Comparison of ENCODE assay signal across 1 cellular context in the genomic region with DNA sequence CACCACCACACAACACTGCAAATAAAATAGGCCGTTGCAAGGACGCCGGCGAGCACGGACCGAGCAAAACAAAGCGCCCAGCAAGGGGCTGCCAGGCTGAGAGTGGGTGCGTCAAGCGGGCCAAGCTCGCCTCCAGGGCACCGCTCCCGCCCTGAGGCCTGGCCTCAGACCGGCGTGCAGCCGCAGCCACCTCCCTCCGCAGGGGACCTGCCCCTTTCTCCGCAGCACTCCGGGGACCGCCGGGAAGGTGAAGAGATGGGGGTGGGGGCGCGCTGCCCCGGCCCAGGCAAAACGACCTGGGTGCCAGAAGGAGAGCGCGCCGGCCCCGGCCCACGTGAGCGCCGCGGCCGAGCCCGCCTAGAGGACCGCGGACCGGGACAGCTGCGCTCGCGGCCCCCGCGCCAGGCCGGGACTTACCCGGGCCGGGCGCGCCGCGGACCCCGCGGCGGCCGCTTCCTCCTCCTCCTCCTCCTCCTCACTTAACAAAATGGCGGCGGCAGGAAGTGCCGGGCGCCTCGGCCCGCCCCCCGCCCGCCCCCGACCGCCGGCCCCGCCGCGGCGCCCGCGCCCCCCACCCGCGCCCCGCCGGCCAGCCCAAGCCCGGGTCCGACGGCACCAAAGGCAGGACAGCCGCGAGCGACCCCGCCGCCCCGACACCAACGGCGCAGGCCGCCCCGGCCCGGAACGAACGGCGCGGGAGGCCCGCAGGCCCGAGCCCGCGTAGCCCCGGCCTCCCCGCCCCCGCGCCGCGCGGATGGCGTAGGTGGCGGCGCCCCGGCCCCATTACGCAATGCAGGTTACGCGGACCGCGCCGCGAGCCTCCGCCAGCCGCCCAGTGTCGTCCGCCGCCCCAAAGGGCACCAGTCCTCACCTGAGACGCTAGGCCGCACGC.
A peak's percentile ranks its signal among the peaks of the same experiment; 100 is the strongest.
TF ChIP-seq lines count a peak whose summit lies in the region.

No MANE protein-coding gene starts in this region.

TF ChIP-seq in HEK293, 187 proteins besides CTCF, POLR2A, EP300 and RAD21 (continued from another document and continues in another):
- TF ChIP-seq, protein P1, sequence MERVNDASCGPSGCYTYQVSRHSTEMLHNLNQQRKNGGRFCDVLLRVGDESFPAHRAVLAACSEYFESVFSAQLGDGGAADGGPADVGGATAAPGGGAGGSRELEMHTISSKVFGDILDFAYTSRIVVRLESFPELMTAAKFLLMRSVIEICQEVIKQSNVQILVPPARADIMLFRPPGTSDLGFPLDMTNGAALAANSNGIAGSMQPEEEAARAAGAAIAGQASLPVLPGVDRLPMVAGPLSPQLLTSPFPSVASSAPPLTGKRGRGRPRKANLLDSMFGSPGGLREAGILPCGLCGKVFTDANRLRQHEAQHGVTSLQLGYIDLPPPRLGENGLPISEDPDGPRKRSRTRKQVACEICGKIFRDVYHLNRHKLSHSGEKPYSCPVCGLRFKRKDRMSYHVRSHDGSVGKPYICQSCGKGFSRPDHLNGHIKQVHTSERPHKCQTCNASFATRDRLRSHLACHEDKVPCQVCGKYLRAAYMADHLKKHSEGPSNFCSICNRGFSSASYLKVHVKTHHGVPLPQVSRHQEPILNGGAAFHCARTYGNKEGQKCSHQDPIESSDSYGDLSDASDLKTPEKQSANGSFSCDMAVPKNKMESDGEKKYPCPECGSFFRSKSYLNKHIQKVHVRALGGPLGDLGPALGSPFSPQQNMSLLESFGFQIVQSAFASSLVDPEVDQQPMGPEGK (tag by site-specific recombination; IDR thresholded peaks at IDR 0.05): peak; percentile 53
- TF ChIP-seq ZSCAN16 (tag by site-specific recombination; IDR thresholded peaks at IDR 0.05): no peak
- TF ChIP-seq ZNF555 (tag by site-specific recombination; conservative IDR thresholded peaks at IDR 0.05): no peak
- TF ChIP-seq GLIS1 (tag by site-specific recombination; IDR thresholded peaks at IDR 0.05): no peak; the same call in 1 of the 2 replicates
- no peak for TF ChIP-seq YY2 (tag by site-specific recombination; IDR thresholded peaks at IDR 0.05)
- no peak for TF ChIP-seq ZNF341 (tag by site-specific recombination; IDR thresholded peaks at IDR 0.05; ENCODE audit: low read depth)
- TF ChIP-seq ZNF521 (tag by site-specific recombination; IDR thresholded peaks at IDR 0.05): no peak
- peak; percentile 50 for TF ChIP-seq ZIC2 (tag by site-specific recombination; IDR thresholded peaks at IDR 0.05)
- TF ChIP-seq, protein P2, sequence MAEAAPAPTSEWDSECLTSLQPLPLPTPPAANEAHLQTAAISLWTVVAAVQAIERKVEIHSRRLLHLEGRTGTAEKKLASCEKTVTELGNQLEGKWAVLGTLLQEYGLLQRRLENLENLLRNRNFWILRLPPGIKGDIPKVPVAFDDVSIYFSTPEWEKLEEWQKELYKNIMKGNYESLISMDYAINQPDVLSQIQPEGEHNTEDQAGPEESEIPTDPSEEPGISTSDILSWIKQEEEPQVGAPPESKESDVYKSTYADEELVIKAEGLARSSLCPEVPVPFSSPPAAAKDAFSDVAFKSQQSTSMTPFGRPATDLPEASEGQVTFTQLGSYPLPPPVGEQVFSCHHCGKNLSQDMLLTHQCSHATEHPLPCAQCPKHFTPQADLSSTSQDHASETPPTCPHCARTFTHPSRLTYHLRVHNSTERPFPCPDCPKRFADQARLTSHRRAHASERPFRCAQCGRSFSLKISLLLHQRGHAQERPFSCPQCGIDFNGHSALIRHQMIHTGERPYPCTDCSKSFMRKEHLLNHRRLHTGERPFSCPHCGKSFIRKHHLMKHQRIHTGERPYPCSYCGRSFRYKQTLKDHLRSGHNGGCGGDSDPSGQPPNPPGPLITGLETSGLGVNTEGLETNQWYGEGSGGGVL (tag by site-specific recombination; IDR thresholded peaks at IDR 0.05): peak; percentile 30; the same call in 1 of the 2 replicates
- TF ChIP-seq, protein P3, sequence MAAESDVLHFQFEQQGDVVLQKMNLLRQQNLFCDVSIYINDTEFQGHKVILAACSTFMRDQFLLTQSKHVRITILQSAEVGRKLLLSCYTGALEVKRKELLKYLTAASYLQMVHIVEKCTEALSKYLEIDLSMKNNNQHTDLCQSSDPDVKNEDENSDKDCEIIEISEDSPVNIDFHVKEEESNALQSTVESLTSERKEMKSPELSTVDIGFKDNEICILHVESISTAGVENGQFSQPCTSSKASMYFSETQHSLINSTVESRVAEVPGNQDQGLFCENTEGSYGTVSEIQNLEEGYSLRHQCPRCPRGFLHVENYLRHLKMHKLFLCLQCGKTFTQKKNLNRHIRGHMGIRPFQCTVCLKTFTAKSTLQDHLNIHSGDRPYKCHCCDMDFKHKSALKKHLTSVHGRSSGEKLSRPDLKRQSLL (tag by site-specific recombination; IDR thresholded peaks at IDR 0.05): no peak
- no peak for TF ChIP-seq ZNF626 (tag by site-specific recombination; IDR thresholded peaks at IDR 0.05)
- TF ChIP-seq TRIM28 (IDR thresholded peaks at IDR 0.05; ENCODE audit: borderline replicate concordance, low read length): no peak
- no peak for TF ChIP-seq ZBTB1 (tag by site-specific recombination; IDR thresholded peaks at IDR 0.05)
- TF ChIP-seq, protein P4, sequence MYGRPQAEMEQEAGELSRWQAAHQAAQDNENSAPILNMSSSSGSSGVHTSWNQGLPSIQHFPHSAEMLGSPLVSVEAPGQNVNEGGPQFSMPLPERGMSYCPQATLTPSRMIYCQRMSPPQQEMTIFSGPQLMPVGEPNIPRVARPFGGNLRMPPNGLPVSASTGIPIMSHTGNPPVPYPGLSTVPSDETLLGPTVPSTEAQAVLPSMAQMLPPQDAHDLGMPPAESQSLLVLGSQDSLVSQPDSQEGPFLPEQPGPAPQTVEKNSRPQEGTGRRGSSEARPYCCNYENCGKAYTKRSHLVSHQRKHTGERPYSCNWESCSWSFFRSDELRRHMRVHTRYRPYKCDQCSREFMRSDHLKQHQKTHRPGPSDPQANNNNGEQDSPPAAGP (tag by site-specific recombination; IDR thresholded peaks at IDR 0.05): peak; percentile 41; the same call in 1 of the 2 replicates
- TF ChIP-seq, protein P5, sequence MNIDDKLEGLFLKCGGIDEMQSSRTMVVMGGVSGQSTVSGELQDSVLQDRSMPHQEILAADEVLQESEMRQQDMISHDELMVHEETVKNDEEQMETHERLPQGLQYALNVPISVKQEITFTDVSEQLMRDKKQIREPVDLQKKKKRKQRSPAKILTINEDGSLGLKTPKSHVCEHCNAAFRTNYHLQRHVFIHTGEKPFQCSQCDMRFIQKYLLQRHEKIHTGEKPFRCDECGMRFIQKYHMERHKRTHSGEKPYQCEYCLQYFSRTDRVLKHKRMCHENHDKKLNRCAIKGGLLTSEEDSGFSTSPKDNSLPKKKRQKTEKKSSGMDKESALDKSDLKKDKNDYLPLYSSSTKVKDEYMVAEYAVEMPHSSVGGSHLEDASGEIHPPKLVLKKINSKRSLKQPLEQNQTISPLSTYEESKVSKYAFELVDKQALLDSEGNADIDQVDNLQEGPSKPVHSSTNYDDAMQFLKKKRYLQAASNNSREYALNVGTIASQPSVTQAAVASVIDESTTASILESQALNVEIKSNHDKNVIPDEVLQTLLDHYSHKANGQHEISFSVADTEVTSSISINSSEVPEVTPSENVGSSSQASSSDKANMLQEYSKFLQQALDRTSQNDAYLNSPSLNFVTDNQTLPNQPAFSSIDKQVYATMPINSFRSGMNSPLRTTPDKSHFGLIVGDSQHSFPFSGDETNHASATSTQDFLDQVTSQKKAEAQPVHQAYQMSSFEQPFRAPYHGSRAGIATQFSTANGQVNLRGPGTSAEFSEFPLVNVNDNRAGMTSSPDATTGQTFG (tag by site-specific recombination; IDR thresholded peaks at IDR 0.05; ENCODE audit: borderline replicate concordance): no peak
- TF ChIP-seq ZNF792 (tag by site-specific recombination; IDR thresholded peaks at IDR 0.05): no peak
- TF ChIP-seq ZNF701 (tag by site-specific recombination; IDR thresholded peaks at IDR 0.05): no peak
- TF ChIP-seq, protein P6, sequence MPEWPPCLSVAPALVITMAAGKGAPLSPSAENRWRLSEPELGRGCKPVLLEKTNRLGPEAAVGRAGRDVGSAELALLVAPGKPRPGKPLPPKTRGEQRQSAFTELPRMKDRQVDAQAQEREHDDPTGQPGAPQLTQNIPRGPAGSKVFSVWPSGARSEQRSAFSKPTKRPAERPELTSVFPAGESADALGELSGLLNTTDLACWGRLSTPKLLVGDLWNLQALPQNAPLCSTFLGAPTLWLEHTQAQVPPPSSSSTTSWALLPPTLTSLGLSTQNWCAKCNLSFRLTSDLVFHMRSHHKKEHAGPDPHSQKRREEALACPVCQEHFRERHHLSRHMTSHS (tag by site-specific recombination; IDR thresholded peaks at IDR 0.05): no peak
- no peak for TF ChIP-seq ZNF266 (tag by site-specific recombination; IDR thresholded peaks at IDR 0.05; ENCODE audit: low read depth)
- TF ChIP-seq SP2 (tag by site-specific recombination; IDR thresholded peaks at IDR 0.05): peak; percentile 18; the same call in 1 of the 2 replicates
- TF ChIP-seq ZNF354C (tag by site-specific recombination; IDR thresholded peaks at IDR 0.05; ENCODE audit: borderline replicate concordance, low read depth): no peak
- TF ChIP-seq ZBTB7A (tag by site-specific recombination; IDR thresholded peaks at IDR 0.05; ENCODE audit: low read depth): 0 out of 2 replicates have a peak, but pooled peaks have one; percentile 39
- TF ChIP-seq, protein P7, sequence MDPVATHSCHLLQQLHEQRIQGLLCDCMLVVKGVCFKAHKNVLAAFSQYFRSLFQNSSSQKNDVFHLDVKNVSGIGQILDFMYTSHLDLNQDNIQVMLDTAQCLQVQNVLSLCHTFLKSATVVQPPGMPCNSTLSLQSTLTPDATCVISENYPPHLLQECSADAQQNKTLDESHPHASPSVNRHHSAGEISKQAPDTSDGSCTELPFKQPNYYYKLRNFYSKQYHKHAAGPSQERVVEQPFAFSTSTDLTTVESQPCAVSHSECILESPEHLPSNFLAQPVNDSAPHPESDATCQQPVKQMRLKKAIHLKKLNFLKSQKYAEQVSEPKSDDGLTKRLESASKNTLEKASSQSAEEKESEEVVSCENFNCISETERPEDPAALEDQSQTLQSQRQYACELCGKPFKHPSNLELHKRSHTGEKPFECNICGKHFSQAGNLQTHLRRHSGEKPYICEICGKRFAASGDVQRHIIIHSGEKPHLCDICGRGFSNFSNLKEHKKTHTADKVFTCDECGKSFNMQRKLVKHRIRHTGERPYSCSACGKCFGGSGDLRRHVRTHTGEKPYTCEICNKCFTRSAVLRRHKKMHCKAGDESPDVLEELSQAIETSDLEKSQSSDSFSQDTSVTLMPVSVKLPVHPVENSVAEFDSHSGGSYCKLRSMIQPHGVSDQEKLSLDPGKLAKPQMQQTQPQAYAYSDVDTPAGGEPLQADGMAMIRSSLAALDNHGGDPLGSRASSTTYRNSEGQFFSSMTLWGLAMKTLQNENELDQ (tag by site-specific recombination; IDR thresholded peaks at IDR 0.05; ENCODE audit: low read depth): no peak
- no peak for TF ChIP-seq ZNF777 (tag by site-specific recombination; IDR thresholded peaks at IDR 0.05; ENCODE audit: borderline replicate concordance)
- no peak for TF ChIP-seq ZNF791 (tag by site-specific recombination; IDR thresholded peaks at IDR 0.05)
- TF ChIP-seq ZBTB48 (tag by site-specific recombination; IDR thresholded peaks at IDR 0.05): no peak
- no peak for TF ChIP-seq REPIN1 (tag by site-specific recombination; IDR thresholded peaks at IDR 0.05; ENCODE audit: low read depth)
- TF ChIP-seq, protein P8, sequence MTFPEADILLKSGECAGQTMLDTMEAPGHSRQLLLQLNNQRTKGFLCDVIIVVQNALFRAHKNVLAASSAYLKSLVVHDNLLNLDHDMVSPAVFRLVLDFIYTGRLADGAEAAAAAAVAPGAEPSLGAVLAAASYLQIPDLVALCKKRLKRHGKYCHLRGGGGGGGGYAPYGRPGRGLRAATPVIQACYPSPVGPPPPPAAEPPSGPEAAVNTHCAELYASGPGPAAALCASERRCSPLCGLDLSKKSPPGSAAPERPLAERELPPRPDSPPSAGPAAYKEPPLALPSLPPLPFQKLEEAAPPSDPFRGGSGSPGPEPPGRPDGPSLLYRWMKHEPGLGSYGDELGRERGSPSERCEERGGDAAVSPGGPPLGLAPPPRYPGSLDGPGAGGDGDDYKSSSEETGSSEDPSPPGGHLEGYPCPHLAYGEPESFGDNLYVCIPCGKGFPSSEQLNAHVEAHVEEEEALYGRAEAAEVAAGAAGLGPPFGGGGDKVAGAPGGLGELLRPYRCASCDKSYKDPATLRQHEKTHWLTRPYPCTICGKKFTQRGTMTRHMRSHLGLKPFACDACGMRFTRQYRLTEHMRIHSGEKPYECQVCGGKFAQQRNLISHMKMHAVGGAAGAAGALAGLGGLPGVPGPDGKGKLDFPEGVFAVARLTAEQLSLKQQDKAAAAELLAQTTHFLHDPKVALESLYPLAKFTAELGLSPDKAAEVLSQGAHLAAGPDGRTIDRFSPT (tag by site-specific recombination; IDR thresholded peaks at IDR 0.05): peak; percentile 61; the same call in 1 of the 2 replicates
- TF ChIP-seq ZNF433 (tag by site-specific recombination; IDR thresholded peaks at IDR 0.05; ENCODE audit: low read depth): no peak
- TF ChIP-seq ZNF202 (tag by site-specific recombination; IDR thresholded peaks at IDR 0.05; ENCODE audit: borderline replicate concordance): no peak
- no peak for TF ChIP-seq IKZF3 (tag by site-specific recombination; IDR thresholded peaks at IDR 0.05)
- TF ChIP-seq, protein P9, sequence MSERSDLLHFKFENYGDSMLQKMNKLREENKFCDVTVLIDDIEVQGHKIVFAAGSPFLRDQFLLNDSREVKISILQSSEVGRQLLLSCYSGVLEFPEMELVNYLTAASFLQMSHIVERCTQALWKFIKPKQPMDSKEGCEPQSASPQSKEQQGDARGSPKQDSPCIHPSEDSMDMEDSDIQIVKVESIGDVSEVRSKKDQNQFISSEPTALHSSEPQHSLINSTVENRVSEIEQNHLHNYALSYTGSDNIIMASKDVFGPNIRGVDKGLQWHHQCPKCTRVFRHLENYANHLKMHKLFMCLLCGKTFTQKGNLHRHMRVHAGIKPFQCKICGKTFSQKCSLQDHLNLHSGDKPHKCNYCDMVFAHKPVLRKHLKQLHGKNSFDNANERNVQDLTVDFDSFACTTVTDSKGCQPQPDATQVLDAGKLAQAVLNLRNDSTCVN (tag by site-specific recombination; optimal IDR thresholded peaks at IDR 0.05): peak; percentile 84
- no peak for TF ChIP-seq ZNF747 (tag by site-specific recombination; IDR thresholded peaks at IDR 0.05)
- no peak for TF ChIP-seq ZEB2 (tag by site-specific recombination; IDR thresholded peaks at IDR 0.05)
- TF ChIP-seq ZNF391 (tag by site-specific recombination; IDR thresholded peaks at IDR 0.05; ENCODE audit: borderline replicate concordance, low read depth): no peak
- 0 out of 2 replicates have a peak, but pooled peaks have one; percentile 33 for TF ChIP-seq HOXA7 (CRISPR knock-in tag; IDR thresholded peaks at IDR 0.05; ENCODE audit: borderline replicate concordance)
- no peak for TF ChIP-seq ZNF121 (tag by site-specific recombination; IDR thresholded peaks at IDR 0.05)
- TF ChIP-seq MZF1 (tag by site-specific recombination; IDR thresholded peaks at IDR 0.05; ENCODE audit: borderline replicate concordance): 0 out of 2 replicates have a peak, but pooled peaks have one; percentile 12
- TF ChIP-seq ZNF10 (tag by site-specific recombination; IDR thresholded peaks at IDR 0.05): no peak
- TF ChIP-seq ZNF324 (tag by site-specific recombination; IDR thresholded peaks at IDR 0.05): no peak
- TF ChIP-seq, protein P10, sequence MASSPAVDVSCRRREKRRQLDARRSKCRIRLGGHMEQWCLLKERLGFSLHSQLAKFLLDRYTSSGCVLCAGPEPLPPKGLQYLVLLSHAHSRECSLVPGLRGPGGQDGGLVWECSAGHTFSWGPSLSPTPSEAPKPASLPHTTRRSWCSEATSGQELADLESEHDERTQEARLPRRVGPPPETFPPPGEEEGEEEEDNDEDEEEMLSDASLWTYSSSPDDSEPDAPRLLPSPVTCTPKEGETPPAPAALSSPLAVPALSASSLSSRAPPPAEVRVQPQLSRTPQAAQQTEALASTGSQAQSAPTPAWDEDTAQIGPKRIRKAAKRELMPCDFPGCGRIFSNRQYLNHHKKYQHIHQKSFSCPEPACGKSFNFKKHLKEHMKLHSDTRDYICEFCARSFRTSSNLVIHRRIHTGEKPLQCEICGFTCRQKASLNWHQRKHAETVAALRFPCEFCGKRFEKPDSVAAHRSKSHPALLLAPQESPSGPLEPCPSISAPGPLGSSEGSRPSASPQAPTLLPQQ (tag by site-specific recombination; IDR thresholded peaks at IDR 0.05): no peak
